In genomic region chr1:19311931-19312781, GRCh38 we compare ENCODE assay signal across 8 cellular contexts. TPM values are rescaled to one million over a fixed set of nuclear protein-coding genes. Genes with fewer than 3 reads are reported as not detected.
DNase-seq lines count a peak whose midpoint lies in the region; ATAC-seq and TF ChIP-seq lines count a peak whose summit lies in the region.

Gene AKR7A2 (minus strand): TSS chr1:19312144. CDS start chr1:19312124, 20 bp downstream.
Gene SLC66A1 (plus strand): TSS chr1:19312326. CDS start chr1:19317678, 5,352 bp downstream.

- H3K27ac Mint-ChIP-seq in IgD-negative memory B cell: peak within 1 kb of the TSS; percentile 94 to 98 (median 96)

- H3K27me3 ChIP-seq in mucosa of rectum (ENCODE audit: control insufficient read depth in 2 of 2, insufficient read depth in 2 of 2, low read length in 2 of 2): no peaks in the 10 kb centered on the region

- H3K9ac ChIP-seq in mucosa of rectum (ENCODE audit: low read depth in 1 of 2, low read length in 2 of 2): peak within 1 kb of the TSS; percentile 81 to 89

- peak within 1 kb of the TSS; percentile 77 to 80 for H3K27ac ChIP-seq in mucosa of rectum (ENCODE audit: low read depth in 2 of 2, low read length in 2 of 2)

- peak within 1 kb of the TSS; percentile 84 to 94 (median 91) for H3K4me3 Mint-ChIP-seq in IgD-negative memory B cell
- H3K4me3 Mint-ChIP-seq in activated T-cell treated with anti-CD3 and anti-CD28 coated beads, Interleukin-2, amount 50 U/mL, for 4 hours: peak within 1 kb of the TSS; percentile 89

- H3K4me1 ChIP-seq in mucosa of rectum (ENCODE audit: control insufficient read depth in 2 of 2, insufficient read depth in 2 of 2, low read length in 2 of 2): peaks cover 40 to 45% of the 10 kb centered on the region in 2 donors

- peaks cover 45 to 54% (median 46%) of the 10 kb centered on the region in 3 donors for H3K4me1 Mint-ChIP-seq in IgD-negative memory B cell
- peaks cover 38% of the 10 kb centered on the region for H3K4me1 Mint-ChIP-seq in activated T-cell treated with anti-CD3 and anti-CD28 coated beads, Interleukin-2, amount 50 U/mL, for 4 hours (ENCODE audit: low read depth)

- DNase-seq in DMS114 treated with DMSO at 0.1 percent for 48 hours (lab: John Stamatoyannopoulos, UW; ENCODE audit: unreplicated experiment) (peak; percentile 82), OCI-M2 (lab: John Stamatoyannopoulos, UW; ENCODE audit: unreplicated experiment) (peak; percentile 66), erythroblast (lab: John Stamatoyannopoulos, UW) (peak; percentile 95 to 98)
- peak; percentile 86 for DNase-seq in activated T-cell treated with anti-CD3 and anti-CD28 coated beads, Interleukin-2, amount 50 U/mL, for 4 hours
- peak; percentile 65 to 77 for DNase-seq in stimulated activated CD8-positive, alpha-beta memory T cell treated with anti-CD3 and anti-CD28 coated beads, Interleukin-4, amount 100 ng/mL, for 4 hours (ENCODE audit: low read depth in 2 of 2, low spot score in 1 of 2)

- H3K9me3 ChIP-seq in mucosa of rectum (ENCODE audit: control insufficient read depth in 2 of 2, low read length in 2 of 2): no peaks in the 10 kb centered on the region

- H3K36me3 Mint-ChIP-seq in IgD-negative memory B cell: peaks cover 6% of the 10 kb centered on the region
- peaks cover 9% of the 10 kb centered on the region for H3K36me3 Mint-ChIP-seq in activated T-cell treated with anti-CD3 and anti-CD28 coated beads, Interleukin-2, amount 50 U/mL, for 4 hours (ENCODE audit: insufficient read depth)

- H3K9me3 Mint-ChIP-seq in IgD-negative memory B cell: no peaks in the 10 kb centered on the region
- H3K9me3 Mint-ChIP-seq in activated T-cell treated with anti-CD3 and anti-CD28 coated beads, Interleukin-2, amount 50 U/mL, for 4 hours: no peaks in the 10 kb centered on the region

- peak; percentile 72 for TF ChIP-seq POLR2A in erythroblast (IDR thresholded peaks at IDR 0.05; ENCODE audit: low read length)

- H3K27me3 Mint-ChIP-seq in IgD-negative memory B cell: no peaks in the 10 kb centered on the region
- no peaks in the 10 kb centered on the region for H3K27me3 Mint-ChIP-seq in activated T-cell treated with anti-CD3 and anti-CD28 coated beads, Interleukin-2, amount 50 U/mL, for 4 hours (ENCODE audit: low read depth)

- H3K36me3 ChIP-seq in mucosa of rectum (ENCODE audit: control insufficient read depth in 2 of 2, insufficient read depth in 2 of 2, low read length in 2 of 2): peaks cover 6 to 8% of the 10 kb centered on the region in 2 donors

- H3K4me3 ChIP-seq in mucosa of rectum (ENCODE audit: low read length in 2 of 2): peak within 1 kb of the TSS; percentile 83 to 85

- ATAC-seq in GM21576 (IDR thresholded peaks at IDR 0.05; ENCODE audit: unreplicated experiment): peak; percentile 57
- ATAC-seq in activated T-cell treated with anti-CD3 and anti-CD28 coated beads, Interleukin-2, amount 50 U/mL, for 4 hours: peak; percentile 97 to 98

RNA-seq across cellular contexts. Expression of gene AKR7A2, which starts in this region (rescaled TPM):
- 87.9 TPM for polyA plus RNA-seq in IgD-negative memory B cell
- total RNA-seq in activated T-cell treated with anti-CD3 and anti-CD28 coated beads, Interleukin-2, amount 50 U/mL, for 4 hours: 10 to 100 TPM; 19.2 to 26.3 (median 20.5) TPM

RNA-seq across cellular contexts. Expression of gene SLC66A1, which starts in this region (rescaled TPM):
- 12.7 TPM for polyA plus RNA-seq in IgD-negative memory B cell
- 1 to 10 TPM; 2.8 to 4.3 (median 3.6) TPM for total RNA-seq in activated T-cell treated with anti-CD3 and anti-CD28 coated beads, Interleukin-2, amount 50 U/mL, for 4 hours

Comparison
In these comparisons a context has a peak if more than half of its experiments do, and no peak if none do; other contexts are left out.
1. Peak in every context shown above with its lines: DNase-seq, ATAC-seq, H3K4me3 ChIP-seq and H3K27ac ChIP-seq.